Comparison of ENCODE assay signal across 15 cellular contexts in genomic region chr7:5679047-5679740, GRCh38.
DNase-seq lines count a peak whose midpoint lies in the region; ATAC-seq, FAIRE-seq and TF ChIP-seq lines count a peak whose summit lies in the region.
"Had no signal": no experiment of that assay in that cellular context is flagged by ENCODE, and none has a peak within 500 bp of the region (broad histone marks: within the 10 kb centered on the region; RNA-seq: fewer than 3 reads in every experiment).

No MANE protein-coding gene starts in this region.

- WGBS in K562 (ENCODE audit: insufficient coverage, low coverage, missing lambda C conversion rate), result 87% methylated on average over 12 of the region's 12 CpGs

- H3K27me3 ChIP-seq in K562 (ENCODE audit: control insufficient read depth in 2 of 2, insufficient read depth in 2 of 2, low read length in 2 of 2) (no peaks in the 10 kb centered on the region), tibial artery (no peaks in the 10 kb centered on the region)
- H3K27me3 ChIP-seq in CD4-positive, alpha-beta memory T cell (ENCODE audit: insufficient read depth, low read length), result no peaks in the 10 kb centered on the region

- H3K9me3 Mint-ChIP-seq in naive thymus-derived CD8-positive, alpha-beta T cell, result no peaks in the 10 kb centered on the region
- no peaks in the 10 kb centered on the region for H3K9me3 Mint-ChIP-seq in CD4-positive, alpha-beta memory T cell

- H3K4me1 Mint-ChIP-seq in naive thymus-derived CD8-positive, alpha-beta T cell, result peaks cover 37 to 83% (median 73%) of the 10 kb centered on the region in 4 donors
- peaks cover 24 to 72% (median 52%) of the 10 kb centered on the region in 4 donors for H3K4me1 Mint-ChIP-seq in CD4-positive, alpha-beta memory T cell

- DNase-seq in NCI-H82 (lab: John Stamatoyannopoulos, UW) (peak; percentile 52), NCI-H82 treated with DMSO at 0.1 percent for 48 hours (lab: John Stamatoyannopoulos, UW; ENCODE audit: unreplicated experiment) (no peak), K562 (ENCODE audit: extremely low read depth in 1 of 4, low spot score in 3 of 4) (no peak), tibial artery (no peak), middle frontal gyrus (ENCODE audit: extremely low spot score, low spot score) (no peak)
- no peak for DNase-seq in naive thymus-derived CD8-positive, alpha-beta T cell
- no peak for DNase-seq in CD4-positive, alpha-beta memory T cell
- no peak for DNase-seq in activated CD4-positive, CD25-positive, alpha-beta regulatory T cell (lab: John Stamatoyannopoulos, UW)
- DNase-seq: GM23248, NCI-H1105 treated with DMSO at 0.1 percent for 48 hours, NCI-H446 treated with DMSO at 0.1 percent for 48 hours had no signal

- peaks cover 0 to 4% of the 10 kb centered on the region in 2 experiments; a peak in 2 of 5 replicates for H3K4me1 ChIP-seq in K562 (replicated peaks in 1 of 2; ENCODE audit: control insufficient read depth in 2 of 2, insufficient read depth in 2 of 2, low read length in 2 of 2)
- peaks cover 0 to 73% (median 44%) of the 10 kb centered on the region in 4 donors for H3K4me1 ChIP-seq in tibial artery
- peaks cover 54% of the 10 kb centered on the region for H3K4me1 ChIP-seq in CD4-positive, alpha-beta memory T cell (ENCODE audit: insufficient read depth, low read length)

- H2AFZ ChIP-seq in K562 (ENCODE audit: low read depth, low read length), result no peak overlapping the region
- H2AFZ ChIP-seq: GM23248 had no signal

- ATAC-seq in K562, result no peak
- ATAC-seq in naive thymus-derived CD8-positive, alpha-beta T cell, result no peak

- peak overlapping the region in 9 of 10 donors; percentile 20 to 86 (median 76) for H3K27ac Mint-ChIP-seq in naive thymus-derived CD8-positive, alpha-beta T cell
- H3K27ac Mint-ChIP-seq in CD4-positive, alpha-beta memory T cell, result peak overlapping the region in 3 of 7 donors; percentile 30 to 88 (median 57)

- TF ChIP-seq POLR2A in K562 (conservative IDR thresholded peaks at IDR 0.05), result no peak

- POLR2A ChIA-PET in K562 (lab: Yijun Ruan, JAX), result interaction anchor here (0.9 to 2.5 kb wide), 5 partner anchors 14 to 182 kb away, joined by 3 to 14 read pairs (median 4); no protein-coding TSS in a partner anchor
- POLR2A ChIA-PET in naive thymus-derived CD8-positive, alpha-beta T cell (lab: Charles Lee), result interaction anchor here (0.5 to 2.0 kb wide), 7 partner anchors 9 to 127 kb away, joined by 3 to 12 read pairs (median 4); no protein-coding TSS in a partner anchor
- POLR2A ChIA-PET in CD4-positive, alpha-beta memory T cell (lab: Charles Lee; ENCODE audit: partially characterized antibody), result interaction anchor here (1.2 to 2.0 kb wide), 4 partner anchors 9 to 151 kb away, joined by 3 to 6 read pairs (median 4); no protein-coding TSS in a partner anchor

- CTCF ChIA-PET in K562 (lab: Yijun Ruan, JAX; ENCODE audit: low intra/inter-chr PET ratio), result interaction anchor here (1.4 kb wide), 1 partner anchor 120 kb away, joined by 4 read pairs; no protein-coding TSS in a partner anchor
- CTCF ChIA-PET in CD4-positive, alpha-beta memory T cell (lab: Charles Lee; ENCODE audit: partially characterized antibody), result interaction anchor here (1.4 to 9.7 kb wide), 9 partner anchors 13 to 185 kb away, joined by 3 to 57 read pairs (median 6); no protein-coding TSS in a partner anchor

- H3K36me3 ChIP-seq in K562 (ENCODE audit: control insufficient read depth, insufficient read depth, low read length) (peaks cover 31% of the 10 kb centered on the region; the same call in 2 of the 3 replicates), tibial artery (peaks cover 0 to 1% (median 0%) of the 10 kb centered on the region in 3 donors)
- H3K36me3 ChIP-seq in CD4-positive, alpha-beta memory T cell (ENCODE audit: insufficient read depth, low read length), result no peaks in the 10 kb centered on the region
- H3K36me3 ChIP-seq: prostate gland had no signal

- H3K4me3 ChIP-seq in K562 (no peak overlapping the region), tibial artery (no peak overlapping the region)
- no peak overlapping the region for H3K4me3 ChIP-seq in CD4-positive, alpha-beta memory T cell (ENCODE audit: low read length in 2 of 2)
- H3K4me3 ChIP-seq: GM23248, prostate gland had no signal

- in situ Hi-C loops in K562 (cut with MboI), result loop anchor here (10.0 kb wide), 1 partner anchor 324 kb away; no protein-coding TSS in a partner anchor

- no peaks in the 10 kb centered on the region for H3K27me3 Mint-ChIP-seq in naive thymus-derived CD8-positive, alpha-beta T cell
- no peaks in the 10 kb centered on the region for H3K27me3 Mint-ChIP-seq in CD4-positive, alpha-beta memory T cell

- H3K36me3 Mint-ChIP-seq in naive thymus-derived CD8-positive, alpha-beta T cell, result peaks cover 4 to 46% (median 10%) of the 10 kb centered on the region in 3 donors
- peaks cover 23 to 28% of the 10 kb centered on the region in 2 donors for H3K36me3 Mint-ChIP-seq in CD4-positive, alpha-beta memory T cell

- intact Hi-C loops in K562 (cut with micrococcal nuclease), result no loop called here
- intact Hi-C loops in tibial artery (cut with DNase I; ENCODE audit: low total_unique reads), result loop anchor here (5.0 kb wide), 1 partner anchor 182 kb away; no protein-coding TSS in a partner anchor
- intact Hi-C loops in CD4-positive, alpha-beta memory T cell (cut with micrococcal nuclease), result no loop called here

- TF ChIP-seq RAD21 in K562 (CRISPR knock-in tag; conservative IDR thresholded peaks at IDR 0.05 in 1 of 2, IDR thresholded peaks at IDR 0.05 in 1 of 2), result no peak

- no peak overlapping the region for H3K4me2 ChIP-seq in K562 (ENCODE audit: insufficient read depth, low read length)

- H3K27ac ChIP-seq in K562 (ENCODE audit: extremely low read depth, low read depth, low read length), result no peak overlapping the region
- peak overlapping the region; percentile 17 to 44 for H3K27ac ChIP-seq in tibial artery
- no peak overlapping the region for H3K27ac ChIP-seq in CD4-positive, alpha-beta memory T cell (ENCODE audit: low read depth, low read length)
- H3K27ac ChIP-seq: 22Rv1, GM23248, prostate gland, VCaP had no signal

- no peaks in the 10 kb centered on the region for H3K9me1 ChIP-seq in K562 (ENCODE audit: control insufficient read depth, insufficient read depth, low read length)

- TF ChIP-seq EP300 in K562 (IDR thresholded peaks at IDR 0.05; ENCODE audit: low read length), result no peak

- no peaks in the 10 kb centered on the region for H3K79me2 ChIP-seq in K562 (ENCODE audit: control insufficient read depth, insufficient read depth, low read length)

- TF ChIP-seq CTCF in K562 (IDR thresholded peaks at IDR 0.05 in 2 of 3, conservative IDR thresholded peaks at IDR 0.05 in 1 of 3; ENCODE audit: insufficient read depth in 2 of 3, low read depth in 1 of 3, low read length in 3 of 3) (no peak), tibial artery (IDR thresholded peaks at IDR 0.05) (no peak)

- H3K9me3 ChIP-seq in K562 (replicated peaks; ENCODE audit: control insufficient read depth, insufficient read depth, low read depth, low read length) (no peaks in the 10 kb centered on the region), tibial artery (no peaks in the 10 kb centered on the region)
- H3K9me3 ChIP-seq in CD4-positive, alpha-beta memory T cell (ENCODE audit: control insufficient read depth in 1 of 2, low read length in 2 of 2), result no peaks in the 10 kb centered on the region
- H3K9me3 ChIP-seq: prostate gland had no signal

- H3K4me3 Mint-ChIP-seq in naive thymus-derived CD8-positive, alpha-beta T cell, result no peak overlapping the region
- H3K4me3 Mint-ChIP-seq in CD4-positive, alpha-beta memory T cell, result no peak overlapping the region

- BruUV-seq in K562 (replicated peaks; lab: Mats Ljungman, UMichigan), result no TSS peak

- H4K20me1 ChIP-seq in K562 (replicated peaks; ENCODE audit: control insufficient read depth, insufficient read depth, low read length), result 0 out of 2 replicates have a peak, but pooled peaks cover 5% of the 10 kb centered on the region

- no peak for FAIRE-seq in K562 (lab: Jason Lieb, UNC)
- FAIRE-seq: endometrium had no signal

- peak overlapping the region in 1 of 2 experiments; percentile 68; a peak in 2 of 4 replicates for H3K9ac ChIP-seq in K562 (ENCODE audit: insufficient read depth in 1 of 2, low read depth in 2 of 2, low read length in 2 of 2)
- H3K9ac ChIP-seq: GM23248 had no signal

TF ChIP-seq in K562, 482 proteins besides CTCF, POLR2A, EP300 and RAD21:
- TF ChIP-seq ZBTB33 (CRISPR knock-in tag; IDR thresholded peaks at IDR 0.05) (0 out of 2 replicates have a peak, but pooled peaks have one; percentile 11), ZNF146 (CRISPR knock-in tag; IDR thresholded peaks at IDR 0.05; ENCODE audit: unreplicated experiment) (no peak), EZH2 (IDR thresholded peaks at IDR 0.05; ENCODE audit: borderline replicate concordance, low read depth, low read length) (no peak)

Comparison
In these comparisons a context has a peak if more than half of its experiments do, and no peak if none do; other contexts are left out.
1. H3K27ac ChIP-seq: peak in tibial artery (2 of 2); none in K562 (single experiment) and CD4-positive, alpha-beta memory T cell (single experiment).